Comparison of ENCODE assay signal across 15 cellular contexts in genomic region chr1:156697481-156697880, GRCh38. TPM values are rescaled to one million over a fixed set of nuclear protein-coding genes. Genes with fewer than 3 reads are reported as not detected.
DNase-seq lines count a peak whose midpoint lies in the region; ATAC-seq and TF ChIP-seq lines count a peak whose summit lies in the region.
"Had no signal": no experiment of that assay in that cellular context is flagged by ENCODE, and none has a peak within 500 bp of the region (broad histone marks: within the 10 kb centered on the region; RNA-seq: fewer than 3 reads in every experiment).

No MANE protein-coding gene starts in this region.

- peaks cover 7 to 11% of the 10 kb centered on the region in 2 donors for H3K36me3 Mint-ChIP-seq in stimulated activated naive B cell treated with anti-CD40 and anti-IgM and Interleukin-4, amounts not matched to agents 10 μg/mL and 1 μg/mL and 100 μg/mL, for 72 hours

- no peak for TF ChIP-seq RAD21 in SK-N-SH (IDR thresholded peaks at IDR 0.05; ENCODE audit: low read length)

- H3K4me3 Mint-ChIP-seq in stimulated activated naive B cell treated with anti-CD40 and anti-IgM and Interleukin-4, amounts not matched to agents 10 μg/mL and 1 μg/mL and 100 μg/mL, for 72 hours: no peak overlapping the region
- H3K4me3 Mint-ChIP-seq: activated CD8-positive, alpha-beta T cell treated with anti-CD3 and anti-CD28 coated beads, Interleukin-2, amount 10 ng/mL, durations not matched to agents 7 days and 5 days had no signal

- no peaks in the 10 kb centered on the region for H3K9me3 Mint-ChIP-seq in stimulated activated naive B cell treated with anti-CD40 and anti-IgM and Interleukin-4, amounts not matched to agents 10 μg/mL and 1 μg/mL and 100 μg/mL, for 72 hours
- H3K9me3 Mint-ChIP-seq: immature natural killer cell had no signal

- DNase-seq in NCI-H748 (lab: John Stamatoyannopoulos, UW; ENCODE audit: unreplicated experiment) (peak; percentile 9), NCI-H748 treated with DMSO at 0.1 percent for 48 hours (lab: John Stamatoyannopoulos, UW) (no peak), SK-N-SH (peak; percentile 67), AG20443 (ENCODE audit: low spot score) (no peak), GM19238 (ENCODE audit: insufficient read length, low spot score) (no peak)
- no peak for DNase-seq in stimulated activated naive B cell treated with anti-CD40 and anti-IgM and Interleukin-4, amounts not matched to agents 10 μg/mL and 1 μg/mL and 100 μg/mL, for 72 hours
- DNase-seq: activated CD8-positive, alpha-beta T cell treated with anti-CD3 and anti-CD28 coated beads, Interleukin-2, amount 10 ng/mL, durations not matched to agents 7 days and 5 days; COR-L47; immature natural killer cell; mesendoderm; NCI-H2081 treated with DMSO at 0.1 percent for 48 hours; occipital lobe; small intestine; stimulated activated naive CD4-positive, alpha-beta T cell treated with Interleukin-2 at 50 U/mL for 16 hours; uterus had no signal

- peaks cover 9 to 12% of the 10 kb centered on the region in 2 donors for H3K4me1 Mint-ChIP-seq in stimulated activated naive B cell treated with anti-CD40 and anti-IgM and Interleukin-4, amounts not matched to agents 10 μg/mL and 1 μg/mL and 100 μg/mL, for 72 hours

- H3K79me2 ChIP-seq in SK-N-SH (ENCODE audit: insufficient read depth): no peaks in the 10 kb centered on the region

- no peak overlapping the region for H3K4me2 ChIP-seq in SK-N-SH

- H3K27me3 Mint-ChIP-seq in stimulated activated naive B cell treated with anti-CD40 and anti-IgM and Interleukin-4, amounts not matched to agents 10 μg/mL and 1 μg/mL and 100 μg/mL, for 72 hours: peaks cover 74 to 84% of the 10 kb centered on the region in 2 donors

- no peaks in the 10 kb centered on the region for H3K9me2 ChIP-seq in SK-N-SH

- no peak for ATAC-seq in stimulated activated naive B cell treated with anti-CD40 and anti-IgM and Interleukin-4, amounts not matched to agents 10 μg/mL and 1 μg/mL and 100 μg/mL, for 72 hours (replicated peaks)
- ATAC-seq: activated CD8-positive, alpha-beta T cell treated with anti-CD3 and anti-CD28 coated beads, Interleukin-2, amount 10 ng/mL, durations not matched to agents 7 days and 5 days had no signal

- no peak overlapping the region for H3K9ac ChIP-seq in SK-N-SH

- peak overlapping the region; percentile 31 for H3K27ac Mint-ChIP-seq in stimulated activated naive B cell treated with anti-CD40 and anti-IgM and Interleukin-4, amounts not matched to agents 10 μg/mL and 1 μg/mL and 100 μg/mL, for 72 hours
- H3K27ac Mint-ChIP-seq: activated CD8-positive, alpha-beta T cell treated with anti-CD3 and anti-CD28 coated beads, Interleukin-2, amount 10 ng/mL, durations not matched to agents 7 days and 5 days; immature natural killer cell had no signal

- WGBS in SK-N-SH (ENCODE audit: low lambda C conversion rate): 72% methylated on average over 8 of the region's 8 CpGs

- H4K20me1 ChIP-seq in SK-N-SH (ENCODE audit: insufficient read depth): no peaks in the 10 kb centered on the region

- H3K4me3 ChIP-seq in SK-N-SH (ENCODE audit: low read depth in 2 of 2, low read length in 1 of 2): no peak overlapping the region
- H3K4me3 ChIP-seq: uterus had no signal

- H3F3A ChIP-seq in SK-N-SH (replicated peaks; ENCODE audit: insufficient read depth): peaks cover 15% of the 10 kb centered on the region

- H2AFZ ChIP-seq in SK-N-SH (ENCODE audit: low read depth): no peak overlapping the region

- no peaks in the 10 kb centered on the region for H3K27me3 ChIP-seq in SK-N-SH (ENCODE audit: insufficient read depth)
- H3K27me3 ChIP-seq: uterus had no signal

- H3K27ac ChIP-seq in SK-N-SH (ENCODE audit: low read depth in 2 of 2, low read length in 1 of 2): peak overlapping the region in 1 of 2 experiments; percentile 71; a peak in 2 of 4 replicates
- H3K27ac ChIP-seq: uterus had no signal

- CTCF ChIA-PET in SK-N-SH (lab: Yijun Ruan, JAX): interaction anchor here (1.2 to 45.5 kb wide), 6 partner anchors 2 to 230 kb away, joined by 3 to 2702 read pairs (median 5); partner anchors contain the start of genes CRABP2, ISG20L2, METTL25B and NES

- no peaks in the 10 kb centered on the region for H3K9me3 ChIP-seq in SK-N-SH
- H3K9me3 ChIP-seq: uterus had no signal

- peaks cover 14 to 51% of the 10 kb centered on the region in 2 experiments; a peak in 3 of 4 replicates for H3K4me1 ChIP-seq in SK-N-SH (ENCODE audit: control insufficient read depth in 1 of 2, insufficient read depth in 2 of 2, low read depth in 1 of 2, low read length in 1 of 2)
- H3K4me1 ChIP-seq: uterus had no signal

- TF ChIP-seq CTCF in SK-N-SH (IDR thresholded peaks at IDR 0.05): no peak

- POLR2A ChIA-PET in SK-N-SH (lab: Yijun Ruan, JAX): interaction anchor here (0.6 to 2.0 kb wide), 4 partner anchors 9 to 41 kb away, joined by 3 to 7 read pairs (median 4); no protein-coding TSS in a partner anchor

- TF ChIP-seq EP300 in SK-N-SH (IDR thresholded peaks at IDR 0.05; ENCODE audit: borderline replicate concordance in 1 of 2, low read depth in 1 of 2, low read length in 1 of 2): no peak

- peaks cover 0 to 18% of the 10 kb centered on the region in 2 experiments for H3K36me3 ChIP-seq in SK-N-SH (replicated peaks in 1 of 2; ENCODE audit: control insufficient read depth in 1 of 2, insufficient read depth in 2 of 2, low read length in 1 of 2)
- H3K36me3 ChIP-seq: uterus had no signal

TF ChIP-seq in SK-N-SH, 30 proteins besides CTCF, POLR2A, EP300 and RAD21:
- no peak for TF ChIP-seq FOXJ3 (CRISPR knock-in tag; IDR thresholded peaks at IDR 0.05)
- peak; percentile 36; the same call in 1 of the 2 replicates for TF ChIP-seq MXI1 (IDR thresholded peaks at IDR 0.05; ENCODE audit: low read depth, low read length)

RNA-seq across cellular contexts. Expression of gene CRABP2, which starts 7.9 kb away (rescaled TPM):
- polyA plus RNA-seq in SK-N-SH (2012; rRNA removed): 13.3 and 42.1 TPM in 2 replicates
- polyA plus RNA-seq in SK-N-SH (2012; cell fraction: cytosol; rRNA removed): 27.0 TPM in 2 replicates
- polyA plus RNA-seq in SK-N-SH (2012; cell fraction: nucleus; rRNA removed): 21.2 and 48.9 TPM in 2 replicates
- polyA plus RNA-seq: immature natural killer cell had no signal

RNA-seq across cellular contexts. Expression of gene NES, which starts 20.3 kb away (rescaled TPM):
- polyA plus RNA-seq in SK-N-SH (2012; rRNA removed): 12.6 and 15.8 TPM in 2 replicates
- 10.5 and 12.5 TPM in 2 replicates for polyA plus RNA-seq in SK-N-SH (2012; cell fraction: cytosol; rRNA removed)
- 28.7 and 40.4 TPM in 2 replicates for polyA plus RNA-seq in SK-N-SH (2012; cell fraction: nucleus; rRNA removed)
- polyA plus RNA-seq: immature natural killer cell had no signal

RNA-seq across cellular contexts. Expression of gene METTL25B, which starts 30.8 kb away (rescaled TPM):
- polyA plus RNA-seq in SK-N-SH (2012; rRNA removed): 20.1 and 21.2 TPM in 2 replicates
- polyA plus RNA-seq in SK-N-SH (2012; cell fraction: cytosol; rRNA removed): 10.7 and 14.0 TPM in 2 replicates
- polyA plus RNA-seq in SK-N-SH (2012; cell fraction: nucleus; rRNA removed): 51.7 and 72.4 TPM in 2 replicates

RNA-seq across cellular contexts. Expression of gene ISG20L2, which starts 31.1 kb away (rescaled TPM):
- 31.6 and 44.3 TPM in 2 replicates for polyA plus RNA-seq in SK-N-SH (2012; rRNA removed)
- 28.2 and 36.0 TPM in 2 replicates for polyA plus RNA-seq in SK-N-SH (2012; cell fraction: cytosol; rRNA removed)
- 22.9 and 32.5 TPM in 2 replicates for polyA plus RNA-seq in SK-N-SH (2012; cell fraction: nucleus; rRNA removed)

RNA-seq across cellular contexts. Expression of gene MRPL24, which starts 43.4 kb away (rescaled TPM):
- 149 and 171 TPM in 2 replicates for polyA plus RNA-seq in SK-N-SH (2012; rRNA removed)
- polyA plus RNA-seq in SK-N-SH (2012; cell fraction: cytosol; rRNA removed): 141 and 142 TPM in 2 replicates
- polyA plus RNA-seq in SK-N-SH (2012; cell fraction: nucleus; rRNA removed): 99.8 and 109 TPM in 2 replicates

Comparison
In these comparisons a context has a peak if more than half of its experiments do, and no peak if none do; other contexts are left out.
1. DNase-seq: peak in NCI-H748 (single experiment) and SK-N-SH (single experiment); none in NCI-H748 treated with DMSO at 0.1 percent for 48 hours (single experiment), stimulated activated naive B cell treated with anti-CD40 and anti-IgM and Interleukin-4, amounts not matched to agents 10 μg/mL and 1 μg/mL and 100 μg/mL, for 72 hours (single experiment), AG20443 (single experiment) and GM19238 (single experiment).